8 cellular contexts compared by ENCODE assay signal in genomic region chr1:26921462-26922200, GRCh38. TPM values are rescaled to one million over a fixed set of nuclear protein-coding genes. Genes with fewer than 3 reads are reported as not detected.
DNase-seq lines count a peak whose midpoint lies in the region; ATAC-seq, FAIRE-seq and TF ChIP-seq lines count a peak whose summit lies in the region.

Gene NUDC (plus strand): TSS chr1:26921743. CDS start chr1:26921849, 106 bp downstream.

- peak within 1 kb of the TSS; percentile 91 for H3K4me3 ChIP-seq in AG04449 (ENCODE audit: low read depth, low read length)
- peak within 1 kb of the TSS; percentile 76 for H3K4me3 ChIP-seq in WI38 (ENCODE audit: low read depth, low read length)
- peak within 1 kb of the TSS; percentile 79 for H3K4me3 ChIP-seq in bronchial epithelial cell (ENCODE audit: low read depth, low read length)
- peak within 1 kb of the TSS; percentile 99 for H3K4me3 ChIP-seq in iPS-20b (ENCODE audit: low read length)
- peak within 1 kb of the TSS; percentile 73 to 97 (median 90) for H3K4me3 ChIP-seq in skin epidermis

- DNase-seq in AG04449 (ENCODE audit: low read depth, low spot score) (peak; percentile 80), NCI-H2227 treated with DMSO at 0.1 percent for 48 hours (lab: John Stamatoyannopoulos, UW) (peak; percentile 94), bronchial epithelial cell (ENCODE audit: low read depth) (peak; percentile 93)

- H3K9me3 ChIP-seq in iPS-20b (ENCODE audit: insufficient read depth, low read depth, low read length) = no peaks in the 10 kb centered on the region

- no peaks in the 10 kb centered on the region for H3K4me1 ChIP-seq in iPS-20b (ENCODE audit: insufficient read depth, low read length)

- FAIRE-seq in bronchial epithelial cell (lab: Jason Lieb, UNC) = peak; percentile 52

- CTCF ChIA-PET in AG04449 (lab: Yijun Ruan, JAX) = interaction anchor here (0.8 to 1.3 kb wide), 2 partner anchors 45 to 76 kb away, joined by 3 read pairs; no protein-coding TSS in a partner anchor

- H3K36me3 ChIP-seq in bronchial epithelial cell (ENCODE audit: control insufficient read depth, insufficient read depth, low read length) (peaks cover 7% of the 10 kb centered on the region), iPS-20b (ENCODE audit: insufficient read depth, low read depth, low read length) (peaks cover 30% of the 10 kb centered on the region)

- POLR2A ChIA-PET in AG04449 (lab: Yijun Ruan, JAX) = interaction anchor here (0.7 to 0.9 kb wide), 3 partner anchors 9 to 331 kb away, joined by 3 read pairs; partner anchors contain the start of gene GPN2

- TF ChIP-seq CTCF in AG04449 (IDR thresholded peaks at IDR 0.05; ENCODE audit: insufficient read depth, low read length, missing control alignments) = no peak
- TF ChIP-seq CTCF in WI38 (IDR thresholded peaks at IDR 0.05; ENCODE audit: low read depth, low read length) = no peak
- no peak for TF ChIP-seq CTCF in bronchial epithelial cell (IDR thresholded peaks at IDR 0.05; ENCODE audit: insufficient read depth, low read length, severe bottlenecking)

- H3K27me3 ChIP-seq in bronchial epithelial cell (ENCODE audit: control insufficient read depth, insufficient read depth, low read length) = no peaks in the 10 kb centered on the region
- no peaks in the 10 kb centered on the region for H3K27me3 ChIP-seq in iPS-20b (ENCODE audit: insufficient read depth, low read length)

- H3K27ac ChIP-seq in iPS-20b (ENCODE audit: low read length) (peak within 1 kb of the TSS; percentile 53), skin epidermis (peak within 1 kb of the TSS; percentile 76 to 98 (median 91))

- peak within 1 kb of the TSS; percentile 98 for H3K9ac ChIP-seq in iPS-20b (ENCODE audit: low read depth, low read length)

- ATAC-seq in GM18907 (IDR thresholded peaks at IDR 0.05; ENCODE audit: unreplicated experiment) = peak; percentile 92
- peak; percentile 96 for ATAC-seq in HG03159 (IDR thresholded peaks at IDR 0.05; ENCODE audit: unreplicated experiment)

RNA-seq across cellular contexts. Expression of gene NUDC, which starts in this region (rescaled TPM):
- total RNA-seq in bronchial epithelial cell = 23.2 and 28.5 TPM in 2 replicates

Comparison
In these comparisons a context has a peak if more than half of its experiments do, and no peak if none do; other contexts are left out.
1. Peak in every context shown above with its lines: DNase-seq, ATAC-seq, H3K4me3 ChIP-seq and H3K27ac ChIP-seq.